In genomic region chr7:152015600-152015999, GRCh38 we compare ENCODE assay signal across 30 cellular contexts. TPM values are rescaled to one million over a fixed set of nuclear protein-coding genes. Genes with fewer than 3 reads are reported as not detected.
DNase-seq lines count a peak whose midpoint lies in the region; ATAC-seq, FAIRE-seq and TF ChIP-seq lines count a peak whose summit lies in the region.
"Had no signal": no experiment of that assay in that cellular context is flagged by ENCODE, and none has a peak within 500 bp of the region (broad histone marks: within the 10 kb centered on the region; RNA-seq: fewer than 3 reads in every experiment).

No MANE protein-coding gene starts in this region.

- no peaks in the 10 kb centered on the region for H3K4me1 Mint-ChIP-seq in activated T-helper 17 cell treated with anti-CD3 and anti-CD28 coated beads, Interleukin-2, amount 50 U/mL, for 72 hours
- H3K4me1 Mint-ChIP-seq: CD14-positive monocyte; CD4-positive, alpha-beta memory T cell; CD4-positive, CD25-positive, alpha-beta regulatory T cell; CD8-positive, alpha-beta memory T cell had no signal

- no peak overlapping the region for H3K4me3 Mint-ChIP-seq in activated T-helper 17 cell treated with anti-CD3 and anti-CD28 coated beads, Interleukin-2, amount 50 U/mL, for 72 hours
- H3K4me3 Mint-ChIP-seq: CD14-positive monocyte; CD4-positive, alpha-beta memory T cell; CD4-positive, CD25-positive, alpha-beta regulatory T cell; CD8-positive, alpha-beta memory T cell had no signal

- peak; percentile 46 to 70 (median 52) for ATAC-seq in pancreas
- ATAC-seq in activated T-helper 17 cell treated with anti-CD3 and anti-CD28 coated beads, Interleukin-2, amount 50 U/mL, for 72 hours (replicated peaks), result no peak
- ATAC-seq: GM12878 had no signal

- H3K9me3 ChIP-seq in PC-9 (ENCODE audit: insufficient read depth, low read depth) (no peaks in the 10 kb centered on the region), pancreas (no peaks in the 10 kb centered on the region)
- H3K9me3 ChIP-seq: BE2C, BLaER1 had no signal

- H3K27ac Mint-ChIP-seq in activated T-helper 17 cell treated with anti-CD3 and anti-CD28 coated beads, Interleukin-2, amount 50 U/mL, for 72 hours, result no peak overlapping the region
- H3K27ac Mint-ChIP-seq: CD14-positive monocyte; CD4-positive, alpha-beta memory T cell; CD4-positive, CD25-positive, alpha-beta regulatory T cell; CD8-positive, alpha-beta memory T cell had no signal

- H3K36me3 ChIP-seq in PC-9 (ENCODE audit: low read depth), result no peaks in the 10 kb centered on the region
- no peaks in the 10 kb centered on the region for H3K36me3 ChIP-seq in pancreas
- H3K36me3 ChIP-seq: BE2C, BLaER1 had no signal

- no peaks in the 10 kb centered on the region for H3K9me3 Mint-ChIP-seq in activated T-helper 17 cell treated with anti-CD3 and anti-CD28 coated beads, Interleukin-2, amount 50 U/mL, for 72 hours
- H3K9me3 Mint-ChIP-seq: CD4-positive, CD25-positive, alpha-beta regulatory T cell had no signal

- 52 to 54% methylated on average over 7 of the region's 7 CpGs for WGBS in pancreas, 2 donors

- DNase-seq in PC-9, result peak in 1 of 2 experiments; percentile 1
- DNase-seq in pancreas, result no peak
- no peak for DNase-seq in NCI-H1105 (lab: John Stamatoyannopoulos, UW)
- DNase-seq in activated CD8-positive, alpha-beta memory T cell treated with anti-CD3 and anti-CD28 coated beads, Interleukin-2, amount 50 U/mL, for 48 hours, result no peak
- DNase-seq: 8988T; ACHN; BE2C; C1 segment of cervical spinal cord; CD4-positive, alpha-beta memory T cell; CD4-positive, CD25-positive, alpha-beta regulatory T cell; CD8-positive, alpha-beta memory T cell; COR-L47; DMS 273 treated with DMSO at 0.1 percent for 48 hours; DMS153; DMS79; DND-41; EL; GDM1 had no signal

- H3K27me3 Mint-ChIP-seq in activated T-helper 17 cell treated with anti-CD3 and anti-CD28 coated beads, Interleukin-2, amount 50 U/mL, for 72 hours, result peaks cover 18% of the 10 kb centered on the region

- no peak overlapping the region for H3K4me2 ChIP-seq in PC-9
- H3K4me2 ChIP-seq: BLaER1 had no signal

- no peaks in the 10 kb centered on the region for H3K36me3 Mint-ChIP-seq in activated T-helper 17 cell treated with anti-CD3 and anti-CD28 coated beads, Interleukin-2, amount 50 U/mL, for 72 hours (ENCODE audit: low read depth)
- H3K36me3 Mint-ChIP-seq: CD14-positive monocyte; CD4-positive, alpha-beta memory T cell; CD4-positive, CD25-positive, alpha-beta regulatory T cell; CD8-positive, alpha-beta memory T cell had no signal

- intact Hi-C loops in PC-9 (cut with micrococcal nuclease; ENCODE audit: unreplicated experiment), result loop anchor here (10.0 kb wide), 1 partner anchor 231 kb away; no protein-coding TSS in a partner anchor
- intact Hi-C loops in pancreas (cut with DNase I), result no loop called here

- POLR2A ChIA-PET in PC-9 (lab: Charles Lee; ENCODE audit: unreplicated experiment), result interaction anchor here (0.5 kb wide), 1 partner anchor 8 kb away, joined by 4 read pairs; no protein-coding TSS in a partner anchor

- H3K4me3 ChIP-seq in PC-9, result no peak overlapping the region
- H3K4me3 ChIP-seq in pancreas, result no peak overlapping the region
- H3K4me3 ChIP-seq: BLaER1, GM12878 had no signal

- 0 out of 2 replicates have a peak, but pooled peaks cover 13% of the 10 kb centered on the region for H3K27me3 ChIP-seq in PC-9 (ENCODE audit: insufficient read depth, low read depth)
- H3K27me3 ChIP-seq in pancreas, result no peaks in the 10 kb centered on the region
- H3K27me3 ChIP-seq: BE2C, BLaER1 had no signal

- H3K79me2 ChIP-seq in PC-9 (ENCODE audit: low read depth), result no peaks in the 10 kb centered on the region

- H2AFZ ChIP-seq in PC-9, result peak overlapping the region; percentile 14; the same call in 1 of the 2 replicates

- H3F3A ChIP-seq in PC-9 (ENCODE audit: insufficient read depth, low read depth), result no peaks in the 10 kb centered on the region

- H3K27ac ChIP-seq in 22Rv1 (peak overlapping the region; percentile 55; the same call in 1 of the 2 replicates), PC-9 (no peak overlapping the region), pancreas (no peak overlapping the region)
- H3K27ac ChIP-seq: BLaER1 had no signal

- no peaks in the 10 kb centered on the region for H3K9me2 ChIP-seq in PC-9 (ENCODE audit: insufficient read depth)

- CTCF ChIA-PET in PC-9 (lab: Charles Lee), result no interaction called here

- no peak for TF ChIP-seq CTCF in 22Rv1 (IDR thresholded peaks at IDR 0.05)
- TF ChIP-seq CTCF in PC-9 (conservative IDR thresholded peaks at IDR 0.05), result no peak
- TF ChIP-seq CTCF in pancreas (IDR thresholded peaks at IDR 0.05), result no peak

- no TSS peak for BruUV-seq in PC-9 (replicated peaks; lab: Mats Ljungman, UMichigan)

- FAIRE-seq in pancreas (lab: Jason Lieb, UNC), result no peak
- FAIRE-seq: A204.1, GM12878, GM12892, GM18507 had no signal

- H3K4me1 ChIP-seq in PC-9 (replicated peaks; ENCODE audit: insufficient read depth) (no peaks in the 10 kb centered on the region), pancreas (no peaks in the 10 kb centered on the region)
- H3K4me1 ChIP-seq: BE2C, BLaER1 had no signal

- no peaks in the 10 kb centered on the region for H4K20me1 ChIP-seq in PC-9 (ENCODE audit: insufficient read depth)
- H4K20me1 ChIP-seq: BLaER1 had no signal

RNA-seq across cellular contexts. Expression of gene GALNT11, which starts 9.9 kb away (rescaled TPM):
- total RNA-seq in PC-9 (2021) (26.3 and 28.8 TPM in 2 replicates), pancreas (10 to 100 TPM; 22.7 to 36.3 (median 27.6) TPM)
- polyA plus RNA-seq in pancreas, result 10 to 100 TPM; 12.9 to 23.4 TPM
- total RNA-seq in activated T-helper 17 cell treated with anti-CD3 and anti-CD28 coated beads, Interleukin-2, amount 50 U/mL, for 72 hours, result 10 to 100 TPM; 18.9 to 20.3 TPM

RNA-seq across cellular contexts. Expression of gene GALNTL5, which starts 59.4 kb away (rescaled TPM):
- total RNA-seq in PC-9 (2021) (not detected in 2 replicates), pancreas (not detected)
- polyA plus RNA-seq in pancreas, result not detected
- not detected for total RNA-seq in activated T-helper 17 cell treated with anti-CD3 and anti-CD28 coated beads, Interleukin-2, amount 50 U/mL, for 72 hours
- total RNA-seq: A673; CD4-positive, alpha-beta memory T cell; CD4-positive, CD25-positive, alpha-beta regulatory T cell; CD8-positive, alpha-beta memory T cell; Daoy; G401; GM12878 had no signal
- polyA plus RNA-seq: AG04450; CD14-positive monocyte; CD4-positive, alpha-beta memory T cell; CD4-positive, CD25-positive, alpha-beta regulatory T cell; CD8-positive, alpha-beta memory T cell; GM12878 had no signal
